8 cellular contexts compared by ENCODE assay signal in genomic region chr16:31072540-31073072, GRCh38. TPM values are rescaled to one million over a fixed set of nuclear protein-coding genes. Genes with fewer than 3 reads are reported as not detected.
DNase-seq lines count a peak whose midpoint lies in the region; ATAC-seq and TF ChIP-seq lines count a peak whose summit lies in the region.

No MANE protein-coding gene starts in this region.

- TF ChIP-seq CTCF in KMS-11 (conservative IDR thresholded peaks at IDR 0.05; ENCODE audit: low read depth, low read length), result no peak
- no peak for TF ChIP-seq CTCF in left ventricle myocardium inferior (IDR thresholded peaks at IDR 0.05; ENCODE audit: borderline replicate concordance)
- no peak for TF ChIP-seq CTCF in retinal pigment epithelial cell (conservative IDR thresholded peaks at IDR 0.05; ENCODE audit: low read depth, low read length)

- ATAC-seq in GM19452 (IDR thresholded peaks at IDR 0.05; ENCODE audit: unreplicated experiment), result no peak

- H3K27me3 ChIP-seq in KMS-11 (ENCODE audit: insufficient read depth, low read depth) (no peaks in the 10 kb centered on the region), left ventricle myocardium inferior (ENCODE audit: low read depth) (no peaks in the 10 kb centered on the region)

- peak overlapping the region; percentile 81 for H3K9ac ChIP-seq in KMS-11

- H3K79me2 ChIP-seq in KMS-11 (ENCODE audit: insufficient read depth, low read depth), result peaks cover 72% of the 10 kb centered on the region

- peak overlapping the region; percentile 70 for H3K27ac ChIP-seq in KMS-11
- peak overlapping the region; percentile 92 for H3K27ac ChIP-seq in left ventricle myocardium inferior (replicated peaks)

- peak overlapping the region; percentile 90 for H2AFZ ChIP-seq in KMS-11 (ENCODE audit: low read depth)

- H3K4me2 ChIP-seq in KMS-11, result peak overlapping the region; percentile 75

- H3K9me3 ChIP-seq in left ventricle myocardium inferior (replicated peaks), result no peaks in the 10 kb centered on the region

- no peak overlapping the region for H3K4me3 ChIP-seq in KMS-11 (IDR thresholded peaks at IDR 0.05; ENCODE audit: insufficient read depth, low read depth, low read length)
- H3K4me3 ChIP-seq in left ventricle myocardium inferior, result peak overlapping the region; percentile 93
- peak overlapping the region; percentile 99 for H3K4me3 ChIP-seq in retinal pigment epithelial cell (ENCODE audit: low read length)

- intact Hi-C loops in left ventricle myocardium inferior (cut with micrococcal nuclease), result loop anchor here (5.0 kb wide), 1 partner anchor 40 kb away; the partner anchor contains the start of gene STX4

- H3K4me1 ChIP-seq in KMS-11 (ENCODE audit: low read depth, poor library complexity, severe bottlenecking), result peaks cover 25% of the 10 kb centered on the region
- H3K4me1 ChIP-seq in left ventricle myocardium inferior, result peaks cover 43% of the 10 kb centered on the region

- DNase-seq in NCI-H446 (lab: John Stamatoyannopoulos, UW) (peak; percentile 23), NCI-H446 treated with DMSO at 0.1 percent for 48 hours (lab: John Stamatoyannopoulos, UW) (no peak), left ventricle myocardium inferior (no peak), retinal pigment epithelial cell (ENCODE audit: low read depth) (no peak), NK-92 (lab: John Stamatoyannopoulos, UW; ENCODE audit: unreplicated experiment) (no peak)
- DNase-seq in activated effector memory CD4-positive, alpha-beta T cell treated with Interleukin-2 at 50 U/mL for 16 hours, result peak; percentile 16

- H4K20me1 ChIP-seq in KMS-11 (ENCODE audit: insufficient read depth), result no peaks in the 10 kb centered on the region

- H3K36me3 ChIP-seq in KMS-11 (ENCODE audit: insufficient read depth), result no peaks in the 10 kb centered on the region; the same call in 1 of the 2 replicates
- H3K36me3 ChIP-seq in left ventricle myocardium inferior, result peaks cover 16% of the 10 kb centered on the region

RNA-seq across cellular contexts. Expression of gene ZNF668, which starts 1.4 kb away (rescaled TPM):
- total RNA-seq in left ventricle myocardium inferior, result 5.3 TPM

RNA-seq across cellular contexts. Expression of gene ZNF646, which starts 1.6 kb away (rescaled TPM):
- total RNA-seq in left ventricle myocardium inferior, result 9.6 TPM

RNA-seq across cellular contexts. Expression of gene PRSS53, which starts 16.1 kb away (rescaled TPM):
- 1.2 TPM for total RNA-seq in left ventricle myocardium inferior

RNA-seq across cellular contexts. Expression of gene VKORC1, which starts 22.0 kb away (rescaled TPM):
- 39.5 TPM for total RNA-seq in left ventricle myocardium inferior

RNA-seq across cellular contexts. Expression of gene BCKDK, which starts 35.6 kb away (rescaled TPM):
- 75.9 TPM for total RNA-seq in left ventricle myocardium inferior

Comparison
In these comparisons a context has a peak if more than half of its experiments do, and no peak if none do; other contexts are left out.
1. DNase-seq: peak in NCI-H446 (2 of 2) and activated effector memory CD4-positive, alpha-beta T cell treated with Interleukin-2 at 50 U/mL for 16 hours (single experiment); none in NCI-H446 treated with DMSO at 0.1 percent for 48 hours (single experiment), left ventricle myocardium inferior (single experiment), retinal pigment epithelial cell (single experiment) and NK-92 (single experiment).